Comparison of ENCODE assay signal across 15 cellular contexts in genomic region chr6:118559659-118560058, GRCh38. TPM values are rescaled to one million over a fixed set of nuclear protein-coding genes. Genes with fewer than 3 reads are reported as not detected.
DNase-seq lines count a peak whose midpoint lies in the region; ATAC-seq and TF ChIP-seq lines count a peak whose summit lies in the region.
"Had no signal": no experiment of that assay in that cellular context is flagged by ENCODE, and none has a peak within 500 bp of the region (broad histone marks: within the 10 kb centered on the region; RNA-seq: fewer than 3 reads in every experiment).

No MANE protein-coding gene starts in this region.

- no peak for TF ChIP-seq POLR2A in gastrocnemius medialis (IDR thresholded peaks at IDR 0.05)

- H3K4me3 ChIP-seq in cardiac muscle cell (no peak overlapping the region), heart right ventricle (peak overlapping the region in 5 of 10 donors; percentile 3 to 57 (median 28)), gastrocnemius medialis (no peak overlapping the region)
- H3K4me3 ChIP-seq: uterus had no signal

- in situ Hi-C loops in gastrocnemius medialis (cut with MboI; ENCODE audit: low sequenced_read_pairs in 4 of 4) = loop anchor here in 1 of 4 donors (10.0 kb wide), 1 partner anchor 275 kb away; no protein-coding TSS in a partner anchor

- H3K9me3 ChIP-seq in cardiac muscle cell (ENCODE audit: low read depth) = no peaks in the 10 kb centered on the region
- H3K9me3 ChIP-seq in heart right ventricle = no peaks in the 10 kb centered on the region
- H3K9me3 ChIP-seq in gastrocnemius medialis = no peaks in the 10 kb centered on the region
- H3K9me3 ChIP-seq: neutrophil, uterus had no signal

- H3K4me1 ChIP-seq in cardiac muscle cell (ENCODE audit: low read depth) (peaks cover 31% of the 10 kb centered on the region), heart right ventricle (peaks cover 0 to 21% (median 15%) of the 10 kb centered on the region in 9 donors), gastrocnemius medialis (peaks cover 59 to 61% of the 10 kb centered on the region in 2 donors)

- H3K27ac ChIP-seq in cardiac muscle cell = peak overlapping the region; percentile 18
- peak overlapping the region in 5 of 10 donors; percentile 2 to 47 (median 24) for H3K27ac ChIP-seq in heart right ventricle
- peak overlapping the region; percentile 88 to 95 (median 94) for H3K27ac ChIP-seq in gastrocnemius medialis
- H3K27ac ChIP-seq: uterus had no signal

- TF ChIP-seq CTCF in cardiac muscle cell (IDR thresholded peaks at IDR 0.05; ENCODE audit: low read depth, low read length) (no peak), heart right ventricle (IDR thresholded peaks at IDR 0.05) (no peak), gastrocnemius medialis (IDR thresholded peaks at IDR 0.05 in 4 of 5, conservative IDR thresholded peaks at IDR 0.05 in 1 of 5) (no peak)

- ATAC-seq in heart right ventricle (no peak), HG03571 (IDR thresholded peaks at IDR 0.05; ENCODE audit: unreplicated experiment) (peak; percentile 72), gastrocnemius medialis (no peak)
- ATAC-seq: left ventricle myocardium superior had no signal

- DNase-seq in cardiac muscle cell (ENCODE audit: low read depth in 1 of 2, low spot score in 1 of 2) = no peak
- DNase-seq in heart right ventricle = no peak
- peak; percentile 57 for DNase-seq in HCEC 1CT
- no peak for DNase-seq in gastrocnemius medialis
- no peak for DNase-seq in iPS-NIHi7 (ENCODE audit: extremely low spot score)
- DNase-seq in NCI-H1694 treated with DMSO at 0.1 percent for 48 hours (lab: John Stamatoyannopoulos, UW) = no peak
- DNase-seq in HPDE6-E6E7 (ENCODE audit: extremely low spot score) = no peak
- DNase-seq: anterior cingulate cortex; DMS79; effector CD8-positive, alpha-beta T cell; left ventricle myocardium superior; NCI-H1694; uterus had no signal

- no peaks in the 10 kb centered on the region for H3K27me3 ChIP-seq in cardiac muscle cell
- H3K27me3 ChIP-seq in heart right ventricle = no peaks in the 10 kb centered on the region
- no peaks in the 10 kb centered on the region for H3K27me3 ChIP-seq in gastrocnemius medialis
- H3K27me3 ChIP-seq: neutrophil, uterus had no signal

- H3K36me3 ChIP-seq in cardiac muscle cell (peaks cover 39% of the 10 kb centered on the region), heart right ventricle (peaks cover 0 to 57% (median 3%) of the 10 kb centered on the region in 9 donors), gastrocnemius medialis (peaks cover 0 to 11% of the 10 kb centered on the region in 2 donors)
- H3K36me3 ChIP-seq: neutrophil, uterus had no signal

- intact Hi-C loops in heart right ventricle (cut with DNase I) (loop anchor here in 5 of 10 donors (10.0 kb wide), 3 partner anchors 55 to 275 kb away; no protein-coding TSS in a partner anchor), gastrocnemius medialis (cut with DNase I; ENCODE audit: low total_unique reads) (loop anchor here (10.0 kb wide), 3 partner anchors 215 to 1285 kb away; partner anchors contain the start of gene ASF1A)

RNA-seq across cellular contexts. Expression of gene PLN, which starts 11.6 kb away (rescaled TPM):
- 187 and 230 TPM in 2 replicates for total RNA-seq in cardiac muscle cell
- 502 and 603 TPM in 2 replicates for polyA plus RNA-seq in cardiac muscle cell
- 1,000 to 10,000 TPM; 1,787 to 3,094 (median 2,650) TPM for total RNA-seq in heart right ventricle
- 100 to 1,000 TPM; 764 to 848 TPM for polyA plus RNA-seq in heart right ventricle
- 100 to 1,000 TPM in 3 of 4 donors, 10 to 100 TPM in 1; 49.6 to 278 (median 202) TPM for total RNA-seq in gastrocnemius medialis
